ENCODE assay signal across 10 cellular contexts in the genomic region with DNA sequence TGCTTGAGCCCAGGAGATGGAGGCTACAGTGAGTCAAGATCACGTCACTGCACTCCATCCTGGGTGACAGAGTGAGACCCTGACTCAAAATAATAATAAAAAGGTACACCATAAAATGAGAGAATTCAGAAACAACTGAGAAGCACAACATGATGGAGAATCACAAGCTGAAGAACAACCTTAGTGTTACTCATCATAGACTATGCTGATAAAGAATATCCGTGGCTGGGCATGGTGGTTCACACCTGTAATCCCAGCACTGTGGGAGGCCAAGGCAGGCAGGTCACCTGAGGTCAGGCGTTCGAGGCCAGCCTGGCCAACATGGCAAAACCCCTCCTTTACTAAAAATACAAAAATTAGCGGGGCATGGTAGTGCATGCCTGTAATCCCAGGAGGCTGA.
"Had no signal": no experiment of that assay in that cellular context is flagged by ENCODE, and none has a peak within 500 bp of the region (broad histone marks: within the 10 kb centered on the region; RNA-seq: fewer than 3 reads in every experiment).

No MANE protein-coding gene starts in this region.

- H3K4me3 Mint-ChIP-seq: activated T-helper 1 cell treated with anti-CD3 and anti-CD28 coated beads, Interleukin-12 subunit alpha, Interleukin-12 subunit beta, Interleukin-2, Interleukin-4 antibody, amounts not matched to agents 30 ng/mL and 10 ng/mL and 1 ng/mL, durations not matched to agents 14 hours and 24 hours and 36 hours; T-helper 2 cell treated with Interferon-gamma antibody and Interleukin-4, amounts not matched to agents 5 μg/mL and 100 μg/mL, for 36 hours had no signal

- H3K27ac Mint-ChIP-seq: activated T-helper 1 cell treated with anti-CD3 and anti-CD28 coated beads, Interleukin-12 subunit alpha, Interleukin-12 subunit beta, Interleukin-2, Interleukin-4 antibody, amounts not matched to agents 30 ng/mL and 10 ng/mL and 1 ng/mL, durations not matched to agents 14 hours and 24 hours and 36 hours had no signal

- ATAC-seq: body of pancreas had no signal

- DNase-seq: activated naive CD4-positive, alpha-beta T cell treated with Interleukin-2 at 50 U/mL for 16 hours; amniotic stem cell; body of pancreas; lower lobe of right lung; midbrain; spleen; stomach; SW 1271 had no signal

- H3K9me3 Mint-ChIP-seq: activated T-helper 1 cell treated with anti-CD3 and anti-CD28 coated beads, Interleukin-12 subunit alpha, Interleukin-12 subunit beta, Interleukin-2, Interleukin-4 antibody, amounts not matched to agents 30 ng/mL and 10 ng/mL and 1 ng/mL, durations not matched to agents 14 hours and 24 hours and 36 hours; T-helper 2 cell treated with Interferon-gamma antibody and Interleukin-4, amounts not matched to agents 5 μg/mL and 100 μg/mL, for 36 hours had no signal
